In the genomic region with DNA sequence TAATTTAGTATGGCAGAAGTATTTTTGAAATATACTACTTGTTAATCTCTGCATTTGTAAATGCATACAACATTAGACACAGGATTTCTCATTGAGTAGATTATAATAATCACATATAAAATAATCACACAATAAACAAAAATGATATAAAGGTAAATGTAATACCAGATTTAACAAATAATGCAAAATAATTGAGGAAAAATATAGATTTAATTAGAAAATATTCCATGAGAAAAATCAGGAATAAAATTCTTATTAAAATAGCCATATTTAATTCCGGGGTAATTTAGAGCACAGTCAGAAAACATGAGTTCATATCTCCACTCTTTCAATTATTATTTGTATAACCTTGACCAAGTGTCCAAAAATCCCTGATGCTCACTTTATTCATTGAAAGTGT, we compare ENCODE assay signal across 24 cellular contexts.
A peak's percentile ranks its signal among the peaks of the same experiment; 100 is the strongest.
DNase-seq lines count a peak whose midpoint lies in the region; ATAC-seq and TF ChIP-seq lines count a peak whose summit lies in the region.
"Had no signal": no experiment of that assay in that cellular context is flagged by ENCODE, and none has a peak within 500 bp of the region (broad histone marks: within the 10 kb centered on the region; RNA-seq: fewer than 3 reads in every experiment).

No MANE protein-coding gene starts in this region.

- H2BK5ac ChIP-seq in IMR-90 (ENCODE audit: low read depth, low read length, poor library complexity, severe bottlenecking) (peak overlapping the region; percentile 67), mesenchymal stem cell (ENCODE audit: low read depth, low read length, poor library complexity, severe bottlenecking) (no peak overlapping the region)

- no peaks in the 10 kb centered on the region for H3K9me3 Mint-ChIP-seq in chondrocyte (ENCODE audit: low read depth)
- H3K9me3 Mint-ChIP-seq: CD14-positive monocyte, GM23338, H9 had no signal

- H3K9me1 ChIP-seq in IMR-90 (ENCODE audit: insufficient read depth, low read length) = peaks cover 3% of the 10 kb centered on the region; the same call in 1 of the 2 replicates

- H3K27me3 Mint-ChIP-seq in chondrocyte (ENCODE audit: low read depth) = no peaks in the 10 kb centered on the region
- H3K27me3 Mint-ChIP-seq: CD8-positive, alpha-beta memory T cell had no signal

- H2BK20ac ChIP-seq in IMR-90 (ENCODE audit: low read depth, low read length) = peak overlapping the region; percentile 53; the same call in 1 of the 2 replicates

- H3K27ac Mint-ChIP-seq in chondrocyte (ENCODE audit: unreplicated experiment) = peak overlapping the region; percentile 50
- H3K27ac Mint-ChIP-seq: CD14-positive monocyte; CD8-positive, alpha-beta memory T cell; GM23338; H9 had no signal

- H3K4me1 Mint-ChIP-seq in chondrocyte (ENCODE audit: low read depth) = peaks cover 51% of the 10 kb centered on the region
- H3K4me1 Mint-ChIP-seq: CD14-positive monocyte; CD8-positive, alpha-beta memory T cell had no signal

- H3K18ac ChIP-seq in IMR-90 (ENCODE audit: low read depth, low read length) = no peak overlapping the region
- H3K18ac ChIP-seq in mesenchymal stem cell (ENCODE audit: low read depth in 1 of 2, low read length in 2 of 2) = no peak overlapping the region

- H2BK15ac ChIP-seq in IMR-90 (ENCODE audit: low read depth, low read length) (no peak overlapping the region), mesenchymal stem cell (ENCODE audit: low read depth, poor library complexity, severe bottlenecking) (no peak overlapping the region)

- no peak overlapping the region for H2BK12ac ChIP-seq in mesenchymal stem cell (ENCODE audit: low read length in 2 of 2)

- H2AK9ac ChIP-seq in IMR-90 (replicated peaks; ENCODE audit: low read depth, low read length, poor library complexity) = no peak overlapping the region

- H3K4me3 Mint-ChIP-seq in chondrocyte (ENCODE audit: unreplicated experiment) = no peak overlapping the region
- H3K4me3 Mint-ChIP-seq: CD14-positive monocyte; CD8-positive, alpha-beta memory T cell; GM23338; H9 had no signal

- H4K20me1 ChIP-seq in IMR-90 (ENCODE audit: insufficient read depth, low read length) (no peaks in the 10 kb centered on the region), smooth muscle cell (ENCODE audit: low read depth) (no peaks in the 10 kb centered on the region)

- DNase-seq in IMR-90 = no peak
- no peak for DNase-seq in chondrocyte (ENCODE audit: low spot score)
- DNase-seq in mesenchymal stem cell = no peak
- DNase-seq in smooth muscle cell (lab: John Stamatoyannopoulos, UW; ENCODE audit: unreplicated experiment) = no peak
- DNase-seq in activated gamma-delta T cell (lab: John Stamatoyannopoulos, UW) = no peak
- no peak for DNase-seq in middle frontal gyrus (ENCODE audit: extremely low spot score, low spot score)
- DNase-seq: BE2C; CD8-positive, alpha-beta memory T cell; DMS 273 treated with DMSO at 0.1 percent for 48 hours; DMS79; GF-D8; H9; Kasumi-1; NCI-H1092 treated with DMSO at 0.1 percent for 48 hours; NCI-H1436 treated with DMSO at 0.1 percent for 48 hours; NCI-H187 treated with DMSO at 0.1 percent for 48 hours; NCI-H524; NCI-H774 had no signal

- no CpG with 5 or more reads among the region's 1 CpG for WGBS in IMR-90 (ENCODE audit: extremely low coverage in 2 of 2, insufficient read length in 1 of 2), 2 experiments
- WGBS in mesenchymal stem cell = no CpG with 5 or more reads among the region's 1 CpG
- WGBS in smooth muscle cell (ENCODE audit: low lambda C conversion rate) = 100% methylated on average over 1 of the region's 1 CpG

- no peaks in the 10 kb centered on the region for H3K36me3 Mint-ChIP-seq in chondrocyte (ENCODE audit: low read depth)
- H3K36me3 Mint-ChIP-seq: CD14-positive monocyte; CD8-positive, alpha-beta memory T cell had no signal

- H3K23ac ChIP-seq in IMR-90 (ENCODE audit: low read depth, low read length) = no peak overlapping the region
- H3K23ac ChIP-seq in mesenchymal stem cell (ENCODE audit: low read length in 2 of 2) = no peak overlapping the region

- no peak overlapping the region for H2AFZ ChIP-seq in IMR-90 (replicated peaks; ENCODE audit: low read length, poor library complexity)
- H2AFZ ChIP-seq in mesenchymal stem cell (ENCODE audit: low read depth, low read length) = no peak overlapping the region
- H2AFZ ChIP-seq in smooth muscle cell (ENCODE audit: low read depth) = no peak overlapping the region

- POLR2A ChIA-PET in IMR-90 (lab: Charles Lee; ENCODE audit: unreplicated experiment) = no interaction called here

- H3K79me2 ChIP-seq in smooth muscle cell (ENCODE audit: low read depth) = no peaks in the 10 kb centered on the region

- in situ Hi-C loops in IMR-90 (cut with MboI; ENCODE audit: low sequenced_read_pairs) = no loop called here

- H3K27ac ChIP-seq in IMR-90 (ENCODE audit: insufficient read depth, low read length) (no peak overlapping the region), mesenchymal stem cell (ENCODE audit: low read length, poor library complexity, severe bottlenecking) (no peak overlapping the region), smooth muscle cell (ENCODE audit: low read depth) (peak overlapping the region; percentile 94)

- dilution Hi-C loops in IMR-90 (cut with HindIII; ENCODE audit: low sequenced_read_pairs, unreplicated experiment) = no loop called here

- H2BK120ac ChIP-seq in IMR-90 (ENCODE audit: low read depth, low read length) (no peak overlapping the region; the same call in 1 of the 2 replicates), mesenchymal stem cell (ENCODE audit: low read depth, low read length) (no peak overlapping the region)

- no peak overlapping the region for H3K56ac ChIP-seq in IMR-90 (ENCODE audit: extremely low read depth, insufficient read depth, low read length)

- no peak overlapping the region for H3K4me2 ChIP-seq in IMR-90 (ENCODE audit: low read depth, low read length)
- H3K4me2 ChIP-seq in mesenchymal stem cell (ENCODE audit: low read length, poor library complexity, severe bottlenecking) = no peak overlapping the region
- peak overlapping the region; percentile 59 for H3K4me2 ChIP-seq in smooth muscle cell
- H3K4me2 ChIP-seq: GM23338 had no signal

- H3K4me3 ChIP-seq in IMR-90 (ENCODE audit: insufficient read depth, low read depth, low read length) (no peak overlapping the region), mesenchymal stem cell (ENCODE audit: insufficient read depth in 1 of 2, low read depth in 1 of 2, low read length in 2 of 2) (no peak overlapping the region), smooth muscle cell (no peak overlapping the region)
- H3K4me3 ChIP-seq: GM23338, K562 had no signal

- no peak overlapping the region for H4K5ac ChIP-seq in IMR-90 (ENCODE audit: low read depth, low read length)

- H3K9ac ChIP-seq in IMR-90 (ENCODE audit: low read depth, low read length) (no peak overlapping the region), mesenchymal stem cell (ENCODE audit: low read length) (peak overlapping the region; percentile 61), smooth muscle cell (ENCODE audit: low read depth) (no peak overlapping the region)

- CTCF ChIA-PET in IMR-90 (lab: Yijun Ruan, JAX) = no interaction called here

- H3K36me3 ChIP-seq in IMR-90 (ENCODE audit: control insufficient read depth, insufficient read depth, low read length) = no peaks in the 10 kb centered on the region
- no peaks in the 10 kb centered on the region for H3K36me3 ChIP-seq in mesenchymal stem cell (ENCODE audit: control insufficient read depth in 1 of 2, insufficient read depth in 2 of 2, low read depth in 1 of 2, low read length in 2 of 2)
- no peaks in the 10 kb centered on the region for H3K36me3 ChIP-seq in smooth muscle cell (ENCODE audit: low read depth)
- H3K36me3 ChIP-seq: BE2C had no signal

- H3K14ac ChIP-seq in IMR-90 (replicated peaks; ENCODE audit: low read depth, low read length) (no peak overlapping the region), mesenchymal stem cell (ENCODE audit: low read length in 2 of 2) (no peak overlapping the region)

- H4K91ac ChIP-seq in IMR-90 (ENCODE audit: insufficient read depth, low read depth, low read length) (no peak overlapping the region), mesenchymal stem cell (ENCODE audit: low read length) (no peak overlapping the region)

- H3K4me1 ChIP-seq in IMR-90 (ENCODE audit: control insufficient read depth, insufficient read depth, low read length) = peaks cover 6% of the 10 kb centered on the region
- H3K4me1 ChIP-seq in mesenchymal stem cell (ENCODE audit: control insufficient read depth, insufficient read depth, low read depth, low read length) = peaks cover 1% of the 10 kb centered on the region
- H3K4me1 ChIP-seq in smooth muscle cell (ENCODE audit: low read depth) = peaks cover 16% of the 10 kb centered on the region
- H3K4me1 ChIP-seq: BE2C had no signal

- H3K4ac ChIP-seq in IMR-90 (ENCODE audit: low read depth, low read length) (no peak overlapping the region), mesenchymal stem cell (ENCODE audit: low read depth in 1 of 2, low read length in 2 of 2) (no peak overlapping the region)

- no peak for TF ChIP-seq RAD21 in IMR-90 (IDR thresholded peaks at IDR 0.05; ENCODE audit: low read length)

- TF ChIP-seq CTCF in IMR-90 (conservative IDR thresholded peaks at IDR 0.05; ENCODE audit: low read depth, low read length) (no peak), chondrocyte (IDR thresholded peaks at IDR 0.05) (no peak), smooth muscle cell (IDR thresholded peaks at IDR 0.05; ENCODE audit: borderline replicate concordance, insufficient read depth, poor library complexity, severe bottlenecking) (no peak)

- H3K9me3 ChIP-seq in IMR-90 (ENCODE audit: control insufficient read depth, insufficient read depth, low read length) (no peaks in the 10 kb centered on the region), mesenchymal stem cell (ENCODE audit: control insufficient read depth, low read length) (no peaks in the 10 kb centered on the region), smooth muscle cell (replicated peaks; ENCODE audit: low read depth) (no peaks in the 10 kb centered on the region)
- H3K9me3 ChIP-seq: BE2C had no signal

- H3F3A ChIP-seq in smooth muscle cell (ENCODE audit: low read depth) = peaks cover 6% of the 10 kb centered on the region

- intact Hi-C loops in IMR-90 (cut with micrococcal nuclease) = loop anchor here (10.0 kb wide), 2 partner anchors 272 to 1572 kb away; no protein-coding TSS in a partner anchor

- H3K79me1 ChIP-seq in IMR-90 (ENCODE audit: low read depth in 1 of 2, low read length in 2 of 2) (no peaks in the 10 kb centered on the region), mesenchymal stem cell (replicated peaks; ENCODE audit: low read length, poor library complexity, severe bottlenecking) (no peaks in the 10 kb centered on the region)

- TF ChIP-seq POLR2A in IMR-90 (IDR thresholded peaks at IDR 0.05; ENCODE audit: low read depth, low read length) = no peak

- no peaks in the 10 kb centered on the region for H3K27me3 ChIP-seq in IMR-90 (ENCODE audit: control insufficient read depth, insufficient read depth, low read length)
- no peaks in the 10 kb centered on the region for H3K27me3 ChIP-seq in mesenchymal stem cell (ENCODE audit: control insufficient read depth in 1 of 2, insufficient read depth in 1 of 2, low read length in 2 of 2)
- H3K27me3 ChIP-seq in smooth muscle cell (ENCODE audit: low read depth) = no peaks in the 10 kb centered on the region
- H3K27me3 ChIP-seq: BE2C had no signal

- BruUV-seq in IMR-90 (replicated peaks; lab: Mats Ljungman, UMichigan) = no TSS peak

- H4K8ac ChIP-seq in IMR-90 (ENCODE audit: low read depth in 2 of 2, low read length in 2 of 2) (no peak overlapping the region), mesenchymal stem cell (ENCODE audit: low read length) (no peak overlapping the region)

- H2AK5ac ChIP-seq in IMR-90 (ENCODE audit: low read depth, low read length) (no peak overlapping the region), mesenchymal stem cell (ENCODE audit: low read length, severe bottlenecking) (no peak overlapping the region)

- no peak for ATAC-seq in IMR-90 (ENCODE audit: low read depth)
- no peak for ATAC-seq in GM21423 (IDR thresholded peaks at IDR 0.05; ENCODE audit: unreplicated experiment)
- ATAC-seq: GM23338, HepG2, K562, PC-3 had no signal
